19 cellular contexts compared by ENCODE assay signal in genomic region chr6:11631008-11631407, GRCh38.
"Had no signal": no experiment of that assay in that cellular context is flagged by ENCODE, and none has a peak within 500 bp of the region (broad histone marks: within the 10 kb centered on the region; RNA-seq: fewer than 3 reads in every experiment).

No MANE protein-coding gene starts in this region.

- ATAC-seq: activated T-helper 17 cell treated with anti-CD3 and anti-CD28 coated beads, Interleukin-2, amount 50 U/mL, for 72 hours; naive thymus-derived CD4-positive, alpha-beta T cell; stimulated activated naive CD8-positive, alpha-beta T cell treated with anti-CD3 and anti-CD28 coated beads, Interleukin-15, amount 100 ng/mL, for 72 hours had no signal

- H3K36me3 ChIP-seq: breast epithelium, colonic mucosa, esophagus squamous epithelium, gastrocnemius medialis, right atrium auricular region, suprapubic skin, tibial nerve, uterus, WERI-Rb-1 had no signal

- DNase-seq: activated CD4-positive, alpha-beta T cell treated with anti-CD3 and anti-CD28 coated beads for 1 hour; activated naive CD4-positive, alpha-beta T cell; activated T-cell treated with anti-CD3 and anti-CD28 coated beads, Interleukin-2, amount 50 U/mL, for 1 hour; colonic mucosa; esophagus squamous epithelium; gastrocnemius medialis; head of caudate nucleus; hypothalamus; naive thymus-derived CD4-positive, alpha-beta T cell; stimulated activated CD4-positive, alpha-beta T cell treated with anti-CD3 and anti-CD28 coated beads, Interleukin-12 subunit alpha, Interleukin-12 subunit beta, amount 100 ng/mL, for 4 hours; stimulated activated naive CD8-positive, alpha-beta T cell treated with anti-CD3 and anti-CD28 coated beads, Interleukin-15, amount 100 ng/mL, for 72 hours; T-helper 1 cell; uterus; WERI-Rb-1 had no signal

- H3K27me3 ChIP-seq: breast epithelium, colonic mucosa, esophagus squamous epithelium, gastrocnemius medialis, right atrium auricular region, suprapubic skin, tibial nerve, uterus had no signal

- H3K9me3 ChIP-seq: breast epithelium, colonic mucosa, esophagus squamous epithelium, gastrocnemius medialis, right atrium auricular region, suprapubic skin, tibial nerve, uterus had no signal

- H3K27ac ChIP-seq: breast epithelium, colonic mucosa, esophagus squamous epithelium, gastrocnemius medialis, right atrium auricular region, suprapubic skin, tibial nerve, uterus, WERI-Rb-1 had no signal

- H3K4me1 ChIP-seq: breast epithelium, colonic mucosa, esophagus squamous epithelium, gastrocnemius medialis, right atrium auricular region, suprapubic skin, uterus had no signal

- H3K4me3 ChIP-seq: breast epithelium, colonic mucosa, esophagus squamous epithelium, gastrocnemius medialis, right atrium auricular region, suprapubic skin, tibial nerve, uterus had no signal
